11 cellular contexts compared by ENCODE assay signal in the genomic region with DNA sequence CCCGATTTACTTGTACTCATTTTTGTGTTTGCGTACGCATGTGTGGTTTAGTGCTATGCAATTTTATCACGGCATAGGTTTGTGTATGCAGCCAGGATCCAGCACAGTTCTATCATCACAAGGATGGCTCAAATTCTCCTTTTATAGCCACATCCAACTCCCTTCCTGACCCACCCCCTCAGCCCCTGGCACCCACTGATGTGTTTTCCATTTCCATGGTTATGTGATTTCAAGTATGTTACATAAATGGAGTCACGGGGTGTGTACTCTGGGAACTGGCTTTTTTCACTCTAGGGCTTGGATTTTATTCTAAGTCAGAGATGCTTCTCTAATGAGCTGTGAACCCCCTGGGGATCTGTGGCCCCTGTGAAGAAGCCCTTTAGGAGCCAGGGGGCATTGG. TPM values are rescaled to one million over a fixed set of nuclear protein-coding genes. Genes with fewer than 3 reads are reported as not detected.
DNase-seq lines count a peak whose midpoint lies in the region; ATAC-seq and FAIRE-seq lines count a peak whose summit lies in the region.
"Had no signal": no experiment of that assay in that cellular context is flagged by ENCODE, and none has a peak within 500 bp of the region (broad histone marks: within the 10 kb centered on the region; RNA-seq: fewer than 3 reads in every experiment).

No MANE protein-coding gene starts in this region.

- H2BK5ac ChIP-seq in trophoblast cell (ENCODE audit: low read depth, low read length, poor library complexity), result no peak overlapping the region

- peak overlapping the region in 2 of 3 donors; percentile 84 to 95 for H3K27ac Mint-ChIP-seq in CD4-positive, CD25-positive, alpha-beta regulatory T cell
- H3K27ac Mint-ChIP-seq in activated T-helper 17 cell treated with anti-CD3 and anti-CD28 coated beads, Interleukin-2, amount 50 U/mL, for 72 hours, result peak overlapping the region; percentile 74

- no peak overlapping the region for H2AK5ac ChIP-seq in trophoblast cell (ENCODE audit: low read length)

- H4K12ac ChIP-seq in trophoblast cell (ENCODE audit: low read depth, low read length), result no peak overlapping the region

- H3K4me1 Mint-ChIP-seq in CD4-positive, CD25-positive, alpha-beta regulatory T cell, result peaks cover 31 to 76% (median 52%) of the 10 kb centered on the region in 4 donors
- peaks cover 47% of the 10 kb centered on the region for H3K4me1 Mint-ChIP-seq in activated T-helper 17 cell treated with anti-CD3 and anti-CD28 coated beads, Interleukin-2, amount 50 U/mL, for 72 hours

- H3K18ac ChIP-seq in trophoblast cell (ENCODE audit: low read length), result no peak overlapping the region

- no peak overlapping the region for H2BK120ac ChIP-seq in trophoblast cell (ENCODE audit: insufficient read depth, low read length, poor library complexity)

- no CpG with 5 or more reads among the region's 5 CpGs for WGBS in trophoblast cell (ENCODE audit: extremely low coverage, insufficient coverage, insufficient read length)

- H3K27me3 ChIP-seq in CD4-positive, CD25-positive, alpha-beta regulatory T cell (ENCODE audit: control insufficient read depth, insufficient read depth, low read length), result no peaks in the 10 kb centered on the region
- H3K27me3 ChIP-seq in rectal smooth muscle tissue (ENCODE audit: control insufficient read depth, insufficient read depth, low read length) (no peaks in the 10 kb centered on the region), trophoblast cell (ENCODE audit: insufficient read depth, low read length) (no peaks in the 10 kb centered on the region)

- peaks cover 40% of the 10 kb centered on the region for H3K4me1 ChIP-seq in CD4-positive, CD25-positive, alpha-beta regulatory T cell (ENCODE audit: control insufficient read depth, insufficient read depth, low read length, poor library complexity, severe bottlenecking)
- H3K4me1 ChIP-seq in rectal smooth muscle tissue (ENCODE audit: control insufficient read depth, insufficient read depth, low read length) (peaks cover 36% of the 10 kb centered on the region), trophoblast cell (ENCODE audit: control insufficient read depth in 1 of 2, insufficient read depth in 2 of 2, low read length in 2 of 2) (peaks cover 13 to 14% of the 10 kb centered on the region in 2 experiments)

- H3K36me3 ChIP-seq in CD4-positive, CD25-positive, alpha-beta regulatory T cell (ENCODE audit: control insufficient read depth, insufficient read depth, low read length), result peaks cover 42% of the 10 kb centered on the region
- H3K36me3 ChIP-seq in rectal smooth muscle tissue (ENCODE audit: control insufficient read depth, insufficient read depth, low read length) (peaks cover 13% of the 10 kb centered on the region), trophoblast cell (ENCODE audit: control insufficient read depth in 1 of 2, insufficient read depth in 2 of 2, low read length in 2 of 2) (peaks cover 0 to 7% of the 10 kb centered on the region in 2 experiments)

- no peak overlapping the region for H3K4me3 ChIP-seq in CD4-positive, CD25-positive, alpha-beta regulatory T cell (ENCODE audit: low read depth, low read length)
- H3K4me3 ChIP-seq in rectal smooth muscle tissue (ENCODE audit: low read length) (peak overlapping the region; percentile 21), trophoblast cell (ENCODE audit: low read depth, low read length) (no peak overlapping the region)
- H3K4me3 ChIP-seq: GM12878 had no signal

- DNase-seq in CD4-positive, CD25-positive, alpha-beta regulatory T cell, result no peak
- DNase-seq in glomerular visceral epithelial cell (ENCODE audit: extremely low spot score) (peak; percentile 65), trophoblast cell (no peak), NCI-H146 treated with DMSO at 0.1 percent for 48 hours (lab: John Stamatoyannopoulos, UW; ENCODE audit: unreplicated experiment) (no peak), GM19239 (ENCODE audit: insufficient read length, low spot score) (no peak), substantia nigra (lab: John Stamatoyannopoulos, UW) (no peak)
- DNase-seq: activated effector memory CD4-positive, alpha-beta T cell treated with Interleukin-2 at 50 U/mL for 16 hours; NK-92 treated with Interleukin-12 subunit alpha and Interleukin-12 subunit beta, amount 100 ng/mL, for 24 hours had no signal

- H3K23ac ChIP-seq in trophoblast cell (ENCODE audit: low read length), result no peak overlapping the region

- no peaks in the 10 kb centered on the region for H3K9me3 Mint-ChIP-seq in CD4-positive, CD25-positive, alpha-beta regulatory T cell
- H3K9me3 Mint-ChIP-seq in activated T-helper 17 cell treated with anti-CD3 and anti-CD28 coated beads, Interleukin-2, amount 50 U/mL, for 72 hours, result no peaks in the 10 kb centered on the region

- H3K9ac ChIP-seq in rectal smooth muscle tissue (ENCODE audit: low read length) (no peak overlapping the region), trophoblast cell (ENCODE audit: low read length) (no peak overlapping the region)

- H2AFZ ChIP-seq in trophoblast cell (ENCODE audit: insufficient read depth, low read length, poor library complexity), result no peak overlapping the region

- H3K14ac ChIP-seq in trophoblast cell (ENCODE audit: low read length), result no peak overlapping the region

- H3K4me3 Mint-ChIP-seq in CD4-positive, CD25-positive, alpha-beta regulatory T cell, result peak overlapping the region in 1 of 4 donors; percentile 38
- peak overlapping the region; percentile 98 for H3K4me3 Mint-ChIP-seq in activated T-helper 17 cell treated with anti-CD3 and anti-CD28 coated beads, Interleukin-2, amount 50 U/mL, for 72 hours

- H3K36me3 Mint-ChIP-seq in CD4-positive, CD25-positive, alpha-beta regulatory T cell, result peaks cover 52% of the 10 kb centered on the region
- peaks cover 99% of the 10 kb centered on the region for H3K36me3 Mint-ChIP-seq in activated T-helper 17 cell treated with anti-CD3 and anti-CD28 coated beads, Interleukin-2, amount 50 U/mL, for 72 hours (ENCODE audit: low read depth)

- peaks cover 7% of the 10 kb centered on the region for H3K79me2 ChIP-seq in trophoblast cell (ENCODE audit: control insufficient read depth, insufficient read depth, low read length, poor library complexity)

- no peak overlapping the region for H3K4ac ChIP-seq in trophoblast cell (ENCODE audit: low read depth, low read length)

- no peak for ATAC-seq in CD4-positive, CD25-positive, alpha-beta regulatory T cell (ENCODE audit: low read depth in 2 of 2)
- ATAC-seq in activated T-helper 17 cell treated with anti-CD3 and anti-CD28 coated beads, Interleukin-2, amount 50 U/mL, for 72 hours (replicated peaks), result peak; percentile 42
- ATAC-seq: GM12878 had no signal

- H2BK12ac ChIP-seq in trophoblast cell (ENCODE audit: low read length), result no peak overlapping the region

- no peak overlapping the region for H3K27ac ChIP-seq in CD4-positive, CD25-positive, alpha-beta regulatory T cell (ENCODE audit: insufficient read depth, low read length, poor library complexity, severe bottlenecking)
- H3K27ac ChIP-seq in rectal smooth muscle tissue (ENCODE audit: low read depth, low read length) (peak overlapping the region; percentile 99), trophoblast cell (ENCODE audit: low read depth, low read length) (no peak overlapping the region), substantia nigra (ENCODE audit: low read depth, low read length, poor library complexity, severe bottlenecking) (no peak overlapping the region)

- FAIRE-seq in GM19239 (lab: Jason Lieb, UNC), result no peak
- FAIRE-seq: GM12878 had no signal

- H4K8ac ChIP-seq in trophoblast cell (ENCODE audit: low read depth, low read length), result no peak overlapping the region

- peaks cover 8% of the 10 kb centered on the region for H3K79me1 ChIP-seq in trophoblast cell (ENCODE audit: low read length)

- H4K91ac ChIP-seq in trophoblast cell (ENCODE audit: low read depth, low read length), result no peak overlapping the region

- no peak overlapping the region for H3K4me2 ChIP-seq in trophoblast cell (ENCODE audit: low read length)

- H3K27me3 Mint-ChIP-seq in CD4-positive, CD25-positive, alpha-beta regulatory T cell, result no peaks in the 10 kb centered on the region
- H3K27me3 Mint-ChIP-seq in activated T-helper 17 cell treated with anti-CD3 and anti-CD28 coated beads, Interleukin-2, amount 50 U/mL, for 72 hours, result no peaks in the 10 kb centered on the region

- H3K9me3 ChIP-seq in CD4-positive, CD25-positive, alpha-beta regulatory T cell (ENCODE audit: control insufficient read depth in 2 of 2, low read length in 2 of 2), result no peaks in the 10 kb centered on the region
- H3K9me3 ChIP-seq in trophoblast cell (ENCODE audit: insufficient read depth, low read depth, low read length), result no peaks in the 10 kb centered on the region

RNA-seq across cellular contexts. Expression of gene IL4R, which starts 16.8 kb away (rescaled TPM):
- 160 TPM for total RNA-seq in CD4-positive, CD25-positive, alpha-beta regulatory T cell
- 10 to 100 TPM; 21.2 to 32.4 (median 25.8) TPM for polyA plus RNA-seq in CD4-positive, CD25-positive, alpha-beta regulatory T cell
- total RNA-seq in activated T-helper 17 cell treated with anti-CD3 and anti-CD28 coated beads, Interleukin-2, amount 50 U/mL, for 72 hours, result 100 to 1,000 TPM; 163 to 216 TPM
- polyA plus RNA-seq in trophoblast cell (2013), result 20.5 and 20.6 TPM in 2 replicates
